1 cellular context compared by ENCODE assay signal in genomic region chr1:102842606-102843005, GRCh38.
TF ChIP-seq lines count a peak whose summit lies in the region.

No MANE protein-coding gene starts in this region.

TF ChIP-seq in GM23338, 12 proteins besides CTCF, POLR2A, EP300 and RAD21 (continued from another document):
- TF ChIP-seq POLR2AphosphoS5 (IDR thresholded peaks at IDR 0.05; ENCODE audit: low read depth) (no peak), JUNB (IDR thresholded peaks at IDR 0.05; ENCODE audit: unreplicated experiment) (no peak), NANOG (IDR thresholded peaks at IDR 0.05; ENCODE audit: borderline replicate concordance) (no peak), EZH2 (IDR thresholded peaks at IDR 0.05; ENCODE audit: low read depth, unreplicated experiment) (no peak), EZH2phosphoT487 (IDR thresholded peaks at IDR 0.05; ENCODE audit: unreplicated experiment) (no peak), CREB1 (CRISPR knock-in tag; IDR thresholded peaks at IDR 0.05; ENCODE audit: low read depth) (no peak), STAT1 (IDR thresholded peaks at IDR 0.05; ENCODE audit: unreplicated experiment) (no peak)
